ENCODE assay signal across 30 cellular contexts in the genomic region with DNA sequence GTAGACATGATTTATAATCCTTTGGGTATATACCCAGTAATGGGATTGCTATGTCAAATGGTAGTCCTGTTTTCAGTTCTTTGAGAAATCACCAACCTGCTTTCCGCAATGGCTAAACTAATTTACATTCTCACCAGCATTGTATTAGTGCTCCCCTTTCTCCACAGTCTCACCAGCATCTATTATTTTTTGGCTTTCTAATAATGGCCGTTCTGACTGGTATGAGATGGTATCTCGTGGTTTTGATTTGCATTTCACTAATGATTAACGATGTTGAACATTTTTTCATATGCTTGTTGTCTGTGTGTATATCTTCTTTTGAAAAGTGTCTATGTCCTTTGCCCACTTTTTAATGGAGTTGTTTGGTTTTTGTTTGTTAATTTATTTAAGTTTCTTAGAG.
DNase-seq lines count a peak whose midpoint lies in the region; ATAC-seq, FAIRE-seq and TF ChIP-seq lines count a peak whose summit lies in the region.
"Had no signal": no experiment of that assay in that cellular context is flagged by ENCODE, and none has a peak within 500 bp of the region (broad histone marks: within the 10 kb centered on the region; RNA-seq: fewer than 3 reads in every experiment).

No MANE protein-coding gene starts in this region.

- H3K56ac ChIP-seq in mesendoderm (ENCODE audit: low read length), result no peak overlapping the region

- no peak overlapping the region for H2BK120ac ChIP-seq in mesendoderm (ENCODE audit: low read depth, low read length)

- RAD21 ChIA-PET in GM12878 (lab: Charles Lee; ENCODE audit: unreplicated experiment), result no interaction called here

- WGBS in GM12878 (ENCODE audit: insufficient coverage, insufficient replicate concordance, low lambda C conversion rate, missing lambda C conversion rate), result 26% methylated on average over 4 of the region's 4 CpGs
- no CpG with 5 or more reads among the region's 4 CpGs for WGBS in mesendoderm (ENCODE audit: extremely low coverage, insufficient coverage, low lambda C conversion rate)

- no peak overlapping the region for H2BK5ac ChIP-seq in mesendoderm (ENCODE audit: low read length)

- no peaks in the 10 kb centered on the region for H3K79me2 ChIP-seq in GM12878 (ENCODE audit: control insufficient read depth, insufficient read depth, low read length)
- H3K79me2 ChIP-seq in mesendoderm (ENCODE audit: control insufficient read depth, insufficient read depth, low read length), result no peaks in the 10 kb centered on the region

- TF ChIP-seq RAD21 in GM12878 (IDR thresholded peaks at IDR 0.05; ENCODE audit: insufficient read depth, low read depth, low read length), result no peak

- no peak overlapping the region for H2BK15ac ChIP-seq in mesendoderm (replicated peaks; ENCODE audit: low read depth)

- H3K27ac ChIP-seq in GM12878 (ENCODE audit: control insufficient read depth, insufficient read depth), result no peak overlapping the region
- H3K27ac ChIP-seq in mesendoderm (ENCODE audit: low read depth, low read length), result no peak overlapping the region

- no peak for TF ChIP-seq EP300 in GM12878 (IDR thresholded peaks at IDR 0.05; ENCODE audit: borderline replicate concordance in 1 of 2, control insufficient read depth in 1 of 2, low read depth in 2 of 2, low read length in 2 of 2)

- H3K9me3 Mint-ChIP-seq in MCF 10A (ENCODE audit: unreplicated experiment), result no peaks in the 10 kb centered on the region
- no peaks in the 10 kb centered on the region for H3K9me3 Mint-ChIP-seq in activated CD4-positive, alpha-beta memory T cell treated with anti-CD3 and anti-CD28 coated beads for 36 hours
- H3K9me3 Mint-ChIP-seq: HFFc6 had no signal

- BruUV-seq in GM12878 (replicated peaks; lab: Mats Ljungman, UMichigan) (no TSS peak), MCF 10A (replicated peaks; lab: Mats Ljungman, UMichigan) (no TSS peak)

- H3K9ac ChIP-seq in GM12878 (ENCODE audit: control insufficient read depth, insufficient read depth, low read length), result no peak overlapping the region
- H3K9ac ChIP-seq in mesendoderm (ENCODE audit: low read length), result no peak overlapping the region
- H3K9ac ChIP-seq: SK-N-SH had no signal

- H3K23ac ChIP-seq in mesendoderm (ENCODE audit: low read length), result no peak overlapping the region

- H2AFZ ChIP-seq in GM12878 (ENCODE audit: control insufficient read depth, low read depth, low read length), result no peak overlapping the region

- no peaks in the 10 kb centered on the region for H3K27me3 ChIP-seq in GM12878 (replicated peaks in 1 of 2; ENCODE audit: control insufficient read depth in 2 of 2, insufficient read depth in 2 of 2, low read length in 1 of 2)
- H3K27me3 ChIP-seq in mesendoderm (ENCODE audit: insufficient read depth, low read length, poor library complexity), result no peaks in the 10 kb centered on the region
- H3K27me3 ChIP-seq: BE2C had no signal

- DNase-seq in GM12878 (ENCODE audit: low read depth, low spot score) (no peak), MCF 10A (ENCODE audit: unreplicated experiment) (no peak), mesendoderm (no peak)
- no peak for DNase-seq in activated CD4-positive, alpha-beta memory T cell treated with anti-CD3 and anti-CD28 coated beads for 36 hours
- DNase-seq: ACHN, BE2C, Calu3, DMS79 treated with DMSO at 0.1 percent for 48 hours, GF-D8, GOT3, HFFc6, Kasumi-1, MV-4-11, NCI-H1105, NCI-H146, NCI-H1930, NCI-H2107, NCI-H524, NCI-H774, SK-N-SH, SW 1271 had no signal

- no peaks in the 10 kb centered on the region for H4K20me1 ChIP-seq in GM12878 (ENCODE audit: control insufficient read depth, insufficient read depth)

- H3K18ac ChIP-seq in mesendoderm (ENCODE audit: low read length), result no peak overlapping the region

- H3K79me1 ChIP-seq in mesendoderm (ENCODE audit: low read length), result no peaks in the 10 kb centered on the region

- H3K4ac ChIP-seq in mesendoderm (ENCODE audit: low read depth, low read length), result no peak overlapping the region

- no peak overlapping the region for H3K4me3 ChIP-seq in GM12878
- no peak overlapping the region for H3K4me3 ChIP-seq in mesendoderm (ENCODE audit: low read length)
- H3K4me3 ChIP-seq: HAP-1, K562 had no signal

- no peak overlapping the region for H3K27ac Mint-ChIP-seq in MCF 10A (ENCODE audit: low read depth, unreplicated experiment)
- H3K27ac Mint-ChIP-seq in activated CD4-positive, alpha-beta memory T cell treated with anti-CD3 and anti-CD28 coated beads for 36 hours, result no peak overlapping the region
- H3K27ac Mint-ChIP-seq: HFFc6 had no signal

- no peak for TF ChIP-seq CTCF in GM12878 (IDR thresholded peaks at IDR 0.05 in 2 of 3, conservative IDR thresholded peaks at IDR 0.05 in 1 of 3; ENCODE audit: control insufficient read depth in 2 of 3, extremely low read depth in 1 of 3, insufficient read depth in 1 of 3, low read depth in 3 of 3, low read length in 3 of 3)
- TF ChIP-seq CTCF in MCF 10A (IDR thresholded peaks at IDR 0.05; ENCODE audit: unreplicated experiment), result no peak

- no peak for TF ChIP-seq POLR2A in GM12878 (IDR thresholded peaks at IDR 0.05; ENCODE audit: low read depth, low read length)

- no peak overlapping the region for H2AK5ac ChIP-seq in mesendoderm (ENCODE audit: low read length)

- H3K4me2 ChIP-seq in GM12878 (ENCODE audit: control insufficient read depth, insufficient read depth) (no peak overlapping the region), mesendoderm (ENCODE audit: low read length) (no peak overlapping the region)
- H3K4me2 ChIP-seq: SK-N-SH had no signal

- no peak overlapping the region for H4K5ac ChIP-seq in mesendoderm (ENCODE audit: low read length)

- no peak for FAIRE-seq in GM12878 (lab: Jason Lieb, UNC)
- FAIRE-seq: HTR-8/SVneo, K562, RCC 7860 had no signal

- in situ Hi-C loops in GM12878 (cut with MboI), result no loop called here

- intact Hi-C loops in GM12878 (cut with micrococcal nuclease; ENCODE audit: unreplicated experiment) (no loop called here), MCF 10A (cut with micrococcal nuclease) (no loop called here)
- intact Hi-C loops in activated CD4-positive, alpha-beta memory T cell treated with anti-CD3 and anti-CD28 coated beads for 36 hours (cut with micrococcal nuclease), result no loop called here

- no peaks in the 10 kb centered on the region; the same call in 2 of the 3 replicates for H3K9me3 ChIP-seq in GM12878 (replicated peaks; ENCODE audit: control insufficient read depth, insufficient read depth, low read length)
- H3K9me3 ChIP-seq: BE2C, HAP-1, SK-N-SH had no signal

- CTCF ChIA-PET in GM12878 (lab: Yijun Ruan, JAX) (interaction anchor here (1.1 kb wide), 1 partner anchor 11 kb away, joined by 3 read pairs; no protein-coding TSS in a partner anchor), MCF 10A (lab: Yijun Ruan, JAX) (interaction anchor here (0.6 to 0.9 kb wide), 2 partner anchors 14 to 16 kb away, joined by 3 to 4 read pairs; no protein-coding TSS in a partner anchor)
- CTCF ChIA-PET in activated CD4-positive, alpha-beta memory T cell treated with anti-CD3 and anti-CD28 coated beads for 36 hours (lab: Charles Lee), result no interaction called here

- peaks cover 3 to 15% of the 10 kb centered on the region in 2 experiments; a peak in 3 of 4 replicates for H3K36me3 ChIP-seq in GM12878 (ENCODE audit: control insufficient read depth in 2 of 2, insufficient read depth in 2 of 2, low read length in 1 of 2)
- H3K36me3 ChIP-seq in mesendoderm (ENCODE audit: control insufficient read depth, insufficient read depth, low read length), result peaks cover 3% of the 10 kb centered on the region

- H3K36me3 Mint-ChIP-seq in MCF 10A (ENCODE audit: insufficient read depth, unreplicated experiment), result peaks cover 52% of the 10 kb centered on the region
- H3K36me3 Mint-ChIP-seq in activated CD4-positive, alpha-beta memory T cell treated with anti-CD3 and anti-CD28 coated beads for 36 hours, result peaks cover 38% of the 10 kb centered on the region

- H3K4me1 Mint-ChIP-seq in MCF 10A (ENCODE audit: insufficient read depth, unreplicated experiment), result no peaks in the 10 kb centered on the region
- peaks cover 3% of the 10 kb centered on the region for H3K4me1 Mint-ChIP-seq in activated CD4-positive, alpha-beta memory T cell treated with anti-CD3 and anti-CD28 coated beads for 36 hours (ENCODE audit: low read depth)
- H3K4me1 Mint-ChIP-seq: CD14-positive monocyte had no signal

- SMC1A ChIA-PET in GM12878 (lab: Charles Lee; ENCODE audit: uncharacterized antibody, unreplicated experiment), result interaction anchor here (0.6 kb wide), 1 partner anchor 88 kb away, joined by 3 read pairs; no protein-coding TSS in a partner anchor

- ATAC-seq in GM18511 (IDR thresholded peaks at IDR 0.05; ENCODE audit: unreplicated experiment), result peak; percentile 44
- ATAC-seq in GM18907 (IDR thresholded peaks at IDR 0.05; ENCODE audit: unreplicated experiment), result peak; percentile 50
- ATAC-seq in HG03060 (IDR thresholded peaks at IDR 0.05; ENCODE audit: low read depth, unreplicated experiment), result peak; percentile 55
- peak; percentile 74 for ATAC-seq in GM12878
- ATAC-seq in HG02885 (IDR thresholded peaks at IDR 0.05; ENCODE audit: poor library complexity, unreplicated experiment), result no peak
- ATAC-seq: K562 had no signal

- no peak overlapping the region for H3K4me3 Mint-ChIP-seq in MCF 10A (ENCODE audit: unreplicated experiment)
- no peak overlapping the region for H3K4me3 Mint-ChIP-seq in activated CD4-positive, alpha-beta memory T cell treated with anti-CD3 and anti-CD28 coated beads for 36 hours
- H3K4me3 Mint-ChIP-seq: CD14-positive monocyte, HFFc6 had no signal

- H3K27me3 Mint-ChIP-seq in MCF 10A (ENCODE audit: insufficient read depth, unreplicated experiment), result no peaks in the 10 kb centered on the region
- H3K27me3 Mint-ChIP-seq in activated CD4-positive, alpha-beta memory T cell treated with anti-CD3 and anti-CD28 coated beads for 36 hours, result no peaks in the 10 kb centered on the region

- H4K8ac ChIP-seq in mesendoderm (ENCODE audit: low read depth, low read length), result no peak overlapping the region

- POLR2A ChIA-PET in GM12878 (lab: Charles Lee) (no interaction called here), MCF 10A (lab: Yijun Ruan, JAX) (no interaction called here)
- POLR2A ChIA-PET in activated CD4-positive, alpha-beta memory T cell treated with anti-CD3 and anti-CD28 coated beads for 36 hours (lab: Charles Lee), result no interaction called here

- H3K4me1 ChIP-seq in GM12878 (ENCODE audit: control insufficient read depth, insufficient read depth, low read length), result peaks cover 2% of the 10 kb centered on the region; the same call in 1 of the 2 replicates
- no peaks in the 10 kb centered on the region for H3K4me1 ChIP-seq in mesendoderm (ENCODE audit: control insufficient read depth, low read depth, low read length)
- H3K4me1 ChIP-seq: BE2C had no signal

TF ChIP-seq in GM12878, 131 proteins besides CTCF, POLR2A, EP300 and RAD21 (continues in another document):
- TF ChIP-seq FOXK2 (IDR thresholded peaks at IDR 0.05) (no peak), GABPA (IDR thresholded peaks at IDR 0.05; ENCODE audit: low read depth) (no peak), RAD51 (IDR thresholded peaks at IDR 0.05) (no peak), BACH1 (IDR thresholded peaks at IDR 0.05; ENCODE audit: borderline replicate concordance) (no peak)
- TF ChIP-seq, protein P1, sequence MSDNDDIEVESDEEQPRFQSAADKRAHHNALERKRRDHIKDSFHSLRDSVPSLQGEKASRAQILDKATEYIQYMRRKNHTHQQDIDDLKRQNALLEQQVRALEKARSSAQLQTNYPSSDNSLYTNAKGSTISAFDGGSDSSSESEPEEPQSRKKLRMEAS (IDR thresholded peaks at IDR 0.05; ENCODE audit: low read depth, low read length), result no peak
